Comparison of ENCODE assay signal across 20 cellular contexts in genomic region chr7:83325083-83325482, GRCh38.
"Had no signal": no experiment of that assay in that cellular context is flagged by ENCODE, and none has a peak within 500 bp of the region (broad histone marks: within the 10 kb centered on the region; RNA-seq: fewer than 3 reads in every experiment).

No MANE protein-coding gene starts in this region.

- H3K4me3 ChIP-seq: lower lobe of right lung, prostate gland, right atrium auricular region, sigmoid colon, stomach, thyroid gland had no signal

- ATAC-seq: left ventricle myocardium superior; lower lobe of right lung; naive thymus-derived CD8-positive, alpha-beta T cell; stimulated activated effector memory CD8-positive, alpha-beta T cell treated with anti-CD3 and anti-CD28 coated beads, Interleukin-12 subunit alpha, Interleukin-12 subunit beta, amount 100 ng/mL, for 72 hours had no signal

- DNase-seq: cortex of kidney; effector CD4-positive, alpha-beta T cell; hypothalamus; immature natural killer cell; left ventricle myocardium superior; lower lobe of right lung; naive thymus-derived CD8-positive, alpha-beta T cell; nephron progenitor cell; nucleus accumbens; sigmoid colon; stimulated activated CD4-positive, alpha-beta T cell treated with anti-CD3 and anti-CD28 coated beads, Interleukin-2, amount 100 ng/mL, for 24 hours; stimulated activated CD4-positive, alpha-beta T cell treated with anti-CD3 and anti-CD28 coated beads, Interleukin-4, amount 100 ng/mL, for 24 hours; stimulated activated naive CD4-positive, alpha-beta T cell treated with Interleukin-2 at 50 U/mL for 16 hours; stomach; thyroid gland had no signal

- H3K27ac ChIP-seq: lower lobe of right lung, prostate gland, right atrium auricular region, sigmoid colon, stomach, thyroid gland had no signal

- H3K4me1 ChIP-seq: lower lobe of right lung, prostate gland, right atrium auricular region, sigmoid colon, stomach, thyroid gland had no signal

- FAIRE-seq: frontal cortex, keratinocyte had no signal

- H3K36me3 ChIP-seq: lower lobe of right lung, prostate gland, right atrium auricular region, sigmoid colon, stomach, thyroid gland had no signal

- H3K27me3 ChIP-seq: right atrium auricular region, sigmoid colon, stomach, thyroid gland had no signal

- H3K9me3 ChIP-seq: lower lobe of right lung, prostate gland, right atrium auricular region, sigmoid colon, stomach, thyroid gland had no signal
